Comparison of ENCODE assay signal across 29 cellular contexts in the genomic region with DNA sequence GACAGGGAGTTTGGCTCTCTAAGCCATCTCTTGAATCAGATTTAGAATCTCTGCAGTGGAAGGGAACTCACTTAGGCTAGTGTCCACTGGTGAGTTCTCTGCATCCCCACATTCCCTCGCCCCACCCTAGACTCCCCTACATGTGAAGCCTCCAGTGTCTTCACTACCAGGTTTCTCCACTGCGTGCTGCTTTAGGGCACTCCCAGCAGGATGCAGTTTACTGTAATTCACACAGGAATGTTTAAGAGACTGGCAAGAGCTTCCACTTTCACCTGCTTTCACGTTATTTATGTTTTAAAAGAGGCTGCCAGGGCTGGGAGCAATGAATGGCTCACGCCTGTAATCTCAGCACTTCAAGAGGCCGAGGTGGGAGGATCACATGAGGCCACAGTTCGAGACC.
"Had no signal": no experiment of that assay in that cellular context is flagged by ENCODE, and none has a peak within 500 bp of the region (broad histone marks: within the 10 kb centered on the region; RNA-seq: fewer than 3 reads in every experiment).

No MANE protein-coding gene starts in this region.

- H3K4me1 Mint-ChIP-seq: activated CD4-positive, alpha-beta T cell treated with anti-CD3 and anti-CD28 coated beads, Interleukin-2, amount 10 ng/mL, durations not matched to agents 24 days and 14 days; activated naive CD8-positive, alpha-beta T cell treated with anti-CD3 and anti-CD28 coated beads for 36 hours; activated T-helper 17 cell treated with anti-CD3 and anti-CD28 coated beads, Interleukin-2, amount 50 U/mL, for 72 hours; central memory CD8-positive, alpha-beta T cell had no signal

- H3K36me3 ChIP-seq: cardiac muscle cell, SJCRH30, WERI-Rb-1 had no signal

- H3K4me3 ChIP-seq: cardiac muscle cell, SJCRH30, SK-N-MC had no signal

- H3K27ac ChIP-seq: cardiac muscle cell, SJCRH30, SK-N-MC, WERI-Rb-1 had no signal

- H3K9me3 Mint-ChIP-seq: activated CD4-positive, alpha-beta T cell treated with anti-CD3 and anti-CD28 coated beads, Interleukin-2, amount 10 ng/mL, durations not matched to agents 24 days and 14 days; activated CD8-positive, alpha-beta T cell treated with anti-CD3 and anti-CD28 coated beads for 36 hours; activated naive CD8-positive, alpha-beta T cell treated with anti-CD3 and anti-CD28 coated beads for 36 hours; activated T-cell treated with anti-CD3 and anti-CD28 coated beads, Interleukin-2, amount 50 U/mL, for 72 hours; activated T-helper 17 cell treated with anti-CD3 and anti-CD28 coated beads, Interleukin-2, amount 50 U/mL, for 72 hours; central memory CD8-positive, alpha-beta T cell had no signal

- H3K27ac Mint-ChIP-seq: activated CD4-positive, alpha-beta T cell treated with anti-CD3 and anti-CD28 coated beads, Interleukin-2, amount 10 ng/mL, durations not matched to agents 24 days and 14 days; activated CD8-positive, alpha-beta T cell treated with anti-CD3 and anti-CD28 coated beads for 36 hours; activated naive CD8-positive, alpha-beta T cell treated with anti-CD3 and anti-CD28 coated beads for 36 hours; activated T-cell treated with anti-CD3 and anti-CD28 coated beads, Interleukin-2, amount 50 U/mL, for 72 hours; activated T-helper 17 cell treated with anti-CD3 and anti-CD28 coated beads, Interleukin-2, amount 50 U/mL, for 72 hours had no signal

- H3K9me3 ChIP-seq: SJCRH30 had no signal

- H3K36me3 Mint-ChIP-seq: activated naive CD8-positive, alpha-beta T cell treated with anti-CD3 and anti-CD28 coated beads for 36 hours had no signal

- H3K27me3 ChIP-seq: cardiac muscle cell had no signal

- H3K27me3 Mint-ChIP-seq: activated CD4-positive, alpha-beta T cell treated with anti-CD3 and anti-CD28 coated beads, Interleukin-2, amount 10 ng/mL, durations not matched to agents 24 days and 14 days had no signal

- ATAC-seq: activated CD8-positive, alpha-beta T cell treated with anti-CD3 and anti-CD28 coated beads for 36 hours; activated T-cell treated with anti-CD3 and anti-CD28 coated beads, Interleukin-2, amount 50 U/mL, for 72 hours; activated T-helper 17 cell treated with anti-CD3 and anti-CD28 coated beads, Interleukin-2, amount 50 U/mL, for 72 hours had no signal

- DNase-seq: activated CD4-positive, alpha-beta T cell treated with anti-CD3 and anti-CD28 coated beads, Interleukin-2, amount 10 ng/mL, durations not matched to agents 24 days and 14 days; activated CD4-positive, alpha-beta T cell treated with anti-CD3 and anti-CD28 coated beads, Interleukin-2, amount 50 U/mL, for 4 hours; activated CD8-positive, alpha-beta T cell treated with anti-CD3 and anti-CD28 coated beads for 36 hours; activated effector memory CD4-positive, alpha-beta T cell treated with anti-CD3 and anti-CD28 coated beads, Interleukin-2, amount 50 U/mL, for 16 hours; activated naive CD4-positive, alpha-beta T cell; activated naive CD4-positive, alpha-beta T cell treated with anti-CD3 and anti-CD28 coated beads, Interleukin-2, amount 50 U/mL, for 16 hours; activated naive CD8-positive, alpha-beta T cell treated with anti-CD3 and anti-CD28 coated beads for 36 hours; activated T-cell treated with anti-CD3 and anti-CD28 coated beads, Interleukin-2, amount 50 U/mL, for 1 hour; activated T-cell treated with anti-CD3 and anti-CD28 coated beads, Interleukin-2, amount 50 U/mL, for 72 hours; amniotic stem cell; aorta; NCI-H1092 treated with DMSO at 0.1 percent for 48 hours; NCI-H1417; NCI-H146; NCI-H187; NCI-H2029 treated with DMSO at 0.1 percent for 48 hours; NCI-H2107; NCI-H510A; NCI-H526; NCI-H748 treated with DMSO at 0.1 percent for 48 hours; NK-92 treated with Interleukin-12 subunit alpha and Interleukin-12 subunit beta, amount 100 ng/mL, for 24 hours; SHP77; SJCRH30; T1000; WERI-Rb-1 had no signal

- H3K4me3 Mint-ChIP-seq: activated CD4-positive, alpha-beta T cell treated with anti-CD3 and anti-CD28 coated beads, Interleukin-2, amount 10 ng/mL, durations not matched to agents 24 days and 14 days; activated CD8-positive, alpha-beta T cell treated with anti-CD3 and anti-CD28 coated beads for 36 hours; activated naive CD8-positive, alpha-beta T cell treated with anti-CD3 and anti-CD28 coated beads for 36 hours; activated T-cell treated with anti-CD3 and anti-CD28 coated beads, Interleukin-2, amount 50 U/mL, for 72 hours; activated T-helper 17 cell treated with anti-CD3 and anti-CD28 coated beads, Interleukin-2, amount 50 U/mL, for 72 hours; central memory CD8-positive, alpha-beta T cell had no signal
